ENCODE assay signal across 23 cellular contexts in genomic region chr12:52225752-52226151, GRCh38. TPM values are rescaled to one million over a fixed set of nuclear protein-coding genes. Genes with fewer than 3 reads are reported as not detected.
DNase-seq lines count a peak whose midpoint lies in the region; ATAC-seq and TF ChIP-seq lines count a peak whose summit lies in the region.
"Had no signal": no experiment of that assay in that cellular context is flagged by ENCODE, and none has a peak within 500 bp of the region (broad histone marks: within the 10 kb centered on the region; RNA-seq: fewer than 3 reads in every experiment).

No MANE protein-coding gene starts in this region.

- peaks cover 2 to 5% of the 10 kb centered on the region in 2 donors for H3K36me3 Mint-ChIP-seq in CD14-positive monocyte
- H3K36me3 Mint-ChIP-seq in endodermal cell (ENCODE audit: low read depth): no peaks in the 10 kb centered on the region

- H2BK5ac ChIP-seq in trophoblast cell (ENCODE audit: low read depth, low read length, poor library complexity): no peak overlapping the region

- H2AFZ ChIP-seq in trophoblast cell (ENCODE audit: insufficient read depth, low read length, poor library complexity): no peak overlapping the region

- peak overlapping the region; percentile 51 for H2BK12ac ChIP-seq in trophoblast cell (ENCODE audit: low read length)

- no peaks in the 10 kb centered on the region for H3K9me3 ChIP-seq in endodermal cell (ENCODE audit: control insufficient read depth, low read length)
- H3K9me3 ChIP-seq in trophoblast cell (ENCODE audit: insufficient read depth, low read depth, low read length): no peaks in the 10 kb centered on the region
- no peaks in the 10 kb centered on the region for H3K9me3 ChIP-seq in body of pancreas
- H3K9me3 ChIP-seq in prostate gland: no peaks in the 10 kb centered on the region

- TF ChIP-seq POLR2A in body of pancreas (IDR thresholded peaks at IDR 0.05) (no peak), prostate gland (IDR thresholded peaks at IDR 0.05) (no peak)

- no peak overlapping the region for H3K4me2 ChIP-seq in trophoblast cell (ENCODE audit: low read length)
- H3K4me2 ChIP-seq: SK-N-SH had no signal

- H4K8ac ChIP-seq in trophoblast cell (ENCODE audit: low read depth, low read length): peak overlapping the region; percentile 29

- no peak for TF ChIP-seq CTCF in CD14-positive monocyte (IDR thresholded peaks at IDR 0.05)
- no peak for TF ChIP-seq CTCF in endodermal cell (conservative IDR thresholded peaks at IDR 0.05)
- no peak for TF ChIP-seq CTCF in body of pancreas (IDR thresholded peaks at IDR 0.05)
- TF ChIP-seq CTCF in prostate gland (IDR thresholded peaks at IDR 0.05): no peak

- H4K12ac ChIP-seq in trophoblast cell (ENCODE audit: low read depth, low read length): no peak overlapping the region

- H3K9me3 Mint-ChIP-seq in CD14-positive monocyte (peaks cover 0 to 8% (median 3%) of the 10 kb centered on the region in 7 donors), endodermal cell (no peaks in the 10 kb centered on the region)

- no peaks in the 10 kb centered on the region for H3K4me1 ChIP-seq in endodermal cell (ENCODE audit: control insufficient read depth, insufficient read depth, low read length)
- peaks cover 21 to 25% of the 10 kb centered on the region in 2 experiments for H3K4me1 ChIP-seq in trophoblast cell (ENCODE audit: control insufficient read depth in 1 of 2, insufficient read depth in 2 of 2, low read length in 2 of 2)
- H3K4me1 ChIP-seq in body of pancreas: peaks cover 37% of the 10 kb centered on the region
- no peaks in the 10 kb centered on the region for H3K4me1 ChIP-seq in prostate gland (replicated peaks)

- H3K9ac ChIP-seq in endodermal cell (ENCODE audit: extremely low read depth, low read length, poor library complexity, severe bottlenecking) (no peak overlapping the region), trophoblast cell (ENCODE audit: low read length) (no peak overlapping the region)
- H3K9ac ChIP-seq: SK-N-SH had no signal

- H3K18ac ChIP-seq in trophoblast cell (ENCODE audit: low read length): no peak overlapping the region

- peak overlapping the region; percentile 45 for H4K91ac ChIP-seq in trophoblast cell (ENCODE audit: low read depth, low read length)

- H2BK120ac ChIP-seq in trophoblast cell (ENCODE audit: insufficient read depth, low read length, poor library complexity): peak overlapping the region; percentile 25

- H3K27ac ChIP-seq in endodermal cell (ENCODE audit: low read depth, low read length) (no peak overlapping the region), trophoblast cell (ENCODE audit: low read depth, low read length) (no peak overlapping the region), body of pancreas (no peak overlapping the region), prostate gland (no peak overlapping the region)
- H3K27ac ChIP-seq: C4-2B, HL-60 had no signal

- no peak overlapping the region for H3K4ac ChIP-seq in trophoblast cell (ENCODE audit: low read depth, low read length)

- intact Hi-C loops in CD14-positive monocyte (cut with micrococcal nuclease) (no loop called here), body of pancreas (cut with DNase I) (no loop called here), prostate gland (cut with DNase I) (no loop called here)

- H3K27ac Mint-ChIP-seq in CD14-positive monocyte (peak overlapping the region in 6 of 7 donors; percentile 21 to 88 (median 74)), endodermal cell (no peak overlapping the region)

- H3K4me3 ChIP-seq in endodermal cell (ENCODE audit: low read length) (no peak overlapping the region), trophoblast cell (ENCODE audit: low read depth, low read length) (no peak overlapping the region), body of pancreas (no peak overlapping the region), prostate gland (no peak overlapping the region)

- H3K27me3 ChIP-seq in endodermal cell (ENCODE audit: control insufficient read depth, insufficient read depth, low read length, poor library complexity, severe bottlenecking) (peaks cover 61% of the 10 kb centered on the region), trophoblast cell (ENCODE audit: insufficient read depth, low read length) (no peaks in the 10 kb centered on the region), body of pancreas (no peaks in the 10 kb centered on the region), prostate gland (replicated peaks; ENCODE audit: insufficient read depth) (no peaks in the 10 kb centered on the region)

- H3K27me3 Mint-ChIP-seq in CD14-positive monocyte (ENCODE audit: low read depth in 3 of 3): peaks cover 22 to 27% (median 23%) of the 10 kb centered on the region in 3 donors
- peaks cover 52% of the 10 kb centered on the region for H3K27me3 Mint-ChIP-seq in endodermal cell (ENCODE audit: insufficient read depth)

- H3K79me1 ChIP-seq in trophoblast cell (ENCODE audit: low read length): peaks cover 18% of the 10 kb centered on the region

- H3K79me2 ChIP-seq in trophoblast cell (ENCODE audit: control insufficient read depth, insufficient read depth, low read length, poor library complexity): peaks cover 2% of the 10 kb centered on the region

- H3K23ac ChIP-seq in trophoblast cell (ENCODE audit: low read length): no peak overlapping the region

- H3K4me3 Mint-ChIP-seq in CD14-positive monocyte (no peak overlapping the region), endodermal cell (no peak overlapping the region)

- H2AK5ac ChIP-seq in trophoblast cell (ENCODE audit: low read length): no peak overlapping the region

- H3K4me1 Mint-ChIP-seq in CD14-positive monocyte (peaks cover 62% of the 10 kb centered on the region), endodermal cell (no peaks in the 10 kb centered on the region)

- H3K14ac ChIP-seq in trophoblast cell (ENCODE audit: low read length): peak overlapping the region; percentile 75

- H3K36me3 ChIP-seq in endodermal cell (ENCODE audit: control insufficient read depth, insufficient read depth, low read length) (no peaks in the 10 kb centered on the region), trophoblast cell (ENCODE audit: control insufficient read depth in 1 of 2, insufficient read depth in 2 of 2, low read length in 2 of 2) (no peaks in the 10 kb centered on the region), body of pancreas (replicated peaks in 1 of 2; ENCODE audit: insufficient read depth in 1 of 2, low read depth in 2 of 2) (no peaks in the 10 kb centered on the region), prostate gland (no peaks in the 10 kb centered on the region)

- DNase-seq in CD14-positive monocyte (ENCODE audit: low spot score) (no peak), NCI-H510A treated with DMSO at 0.1 percent for 48 hours (lab: John Stamatoyannopoulos, UW) (peak; percentile 83), endodermal cell (peak; percentile 39), trophoblast cell (no peak), body of pancreas (no peak), DMS79 treated with DMSO at 0.1 percent for 48 hours (lab: John Stamatoyannopoulos, UW) (no peak), prostate gland (ENCODE audit: low spot score) (no peak), cortex of kidney (lab: John Stamatoyannopoulos, UW) (no peak)
- DNase-seq: DMS53, EL, GF-D8, KBM-7, MV-4-11, NCI-H1105 treated with DMSO at 0.1 percent for 48 hours, NCI-H2029 treated with DMSO at 0.1 percent for 48 hours, NCI-H2171 treated with DMSO at 0.1 percent for 48 hours, NCI-H526 treated with DMSO at 0.1 percent for 48 hours, OCI-M1, SIG-M5, SK-N-SH had no signal

- 93 to 97% methylated on average over 3 to 4 of the region's 4 CpGs for WGBS in endodermal cell (ENCODE audit: insufficient coverage in 1 of 2, insufficient read length in 1 of 2), 2 experiments
- WGBS in trophoblast cell (ENCODE audit: extremely low coverage, insufficient coverage, insufficient read length): no CpG with 5 or more reads among the region's 4 CpGs
- 87 to 89% methylated on average over 4 of the region's 4 CpGs for WGBS in body of pancreas, 2 donors
- 77% methylated on average over 4 of the region's 4 CpGs for WGBS in prostate gland

- ATAC-seq in body of pancreas: no peak
- ATAC-seq: HepG2 had no signal

RNA-seq across cellular contexts. Expression of gene KRT7, which starts 7.3 kb away (rescaled TPM):
- polyA plus RNA-seq in CD14-positive monocyte: 1 to 10 TPM in 1 of 2 donors, not detected in 1; 2.7 TPM
- total RNA-seq in endodermal cell (1 to 10 TPM in 1 of 2 donors, not detected in 1; 1.5 TPM), body of pancreas (100 to 1,000 TPM in 1 of 2 donors, 10 to 100 TPM in 1; 69.2 to 196 TPM), prostate gland (100 to 1,000 TPM in 1 of 2 donors, 10 to 100 TPM in 1; 53.1 to 151 TPM)
- 1.6 TPM for polyA plus RNA-seq in endodermal cell (2013, experiment 1 of 2)
- polyA plus RNA-seq in endodermal cell (2013, experiment 2 of 2): 0.37 TPM
- 666 and 746 TPM in 2 replicates for polyA plus RNA-seq in trophoblast cell (2013)
- total RNA-seq: HepG2 had no signal

RNA-seq across cellular contexts. Expression of gene KRT80, which starts 33.9 kb away (rescaled TPM):
- under 1 TPM; 0.18 to 0.52 TPM for polyA plus RNA-seq in CD14-positive monocyte
- total RNA-seq in endodermal cell (under 1 TPM; 0.07 to 0.09 TPM), body of pancreas (10 to 100 TPM; 10.2 to 11.9 TPM), prostate gland (1 to 10 TPM; 1.9 to 3.7 TPM)
- 0.11 TPM for polyA plus RNA-seq in endodermal cell (2013, experiment 1 of 2)
- polyA plus RNA-seq in endodermal cell (2013, experiment 2 of 2): 0.08 TPM
- 26.3 and 28.8 TPM in 2 replicates for polyA plus RNA-seq in trophoblast cell (2013)

RNA-seq across cellular contexts. Expression of gene KRT86, which starts 48.7 kb away (rescaled TPM):
- polyA plus RNA-seq in CD14-positive monocyte: not detected
- not detected for total RNA-seq in endodermal cell
- polyA plus RNA-seq in endodermal cell (2013, experiment 1 of 2): not detected
- polyA plus RNA-seq in endodermal cell (2013, experiment 2 of 2): not detected
- polyA plus RNA-seq in trophoblast cell (2013): 0.10 and 0.14 TPM in 2 replicates
- total RNA-seq in body of pancreas: 1 to 10 TPM; 1.8 to 8.6 TPM
- total RNA-seq in prostate gland: under 1 TPM; 0.27 to 0.85 TPM
- total RNA-seq: HepG2 had no signal
- polyA plus RNA-seq: HepG2 had no signal

Comparison
In these comparisons a context has a peak if more than half of its experiments do, and no peak if none do; other contexts are left out.
1. DNase-seq: peak in NCI-H510A treated with DMSO at 0.1 percent for 48 hours (single experiment) and endodermal cell (single experiment); none in CD14-positive monocyte (single experiment), trophoblast cell (0 of 2), body of pancreas (0 of 4), DMS79 treated with DMSO at 0.1 percent for 48 hours (single experiment), prostate gland (single experiment) and cortex of kidney (single experiment).
2. RNA of gene KRT7, which starts 7.3 kb away (total RNA-seq): 69.2 to 196 TPM in body of pancreas and 53.1 to 151 TPM in prostate gland; 1.5 TPM in endodermal cell; every median in the first group is over 10 times any median in the second.